In the genomic region with DNA sequence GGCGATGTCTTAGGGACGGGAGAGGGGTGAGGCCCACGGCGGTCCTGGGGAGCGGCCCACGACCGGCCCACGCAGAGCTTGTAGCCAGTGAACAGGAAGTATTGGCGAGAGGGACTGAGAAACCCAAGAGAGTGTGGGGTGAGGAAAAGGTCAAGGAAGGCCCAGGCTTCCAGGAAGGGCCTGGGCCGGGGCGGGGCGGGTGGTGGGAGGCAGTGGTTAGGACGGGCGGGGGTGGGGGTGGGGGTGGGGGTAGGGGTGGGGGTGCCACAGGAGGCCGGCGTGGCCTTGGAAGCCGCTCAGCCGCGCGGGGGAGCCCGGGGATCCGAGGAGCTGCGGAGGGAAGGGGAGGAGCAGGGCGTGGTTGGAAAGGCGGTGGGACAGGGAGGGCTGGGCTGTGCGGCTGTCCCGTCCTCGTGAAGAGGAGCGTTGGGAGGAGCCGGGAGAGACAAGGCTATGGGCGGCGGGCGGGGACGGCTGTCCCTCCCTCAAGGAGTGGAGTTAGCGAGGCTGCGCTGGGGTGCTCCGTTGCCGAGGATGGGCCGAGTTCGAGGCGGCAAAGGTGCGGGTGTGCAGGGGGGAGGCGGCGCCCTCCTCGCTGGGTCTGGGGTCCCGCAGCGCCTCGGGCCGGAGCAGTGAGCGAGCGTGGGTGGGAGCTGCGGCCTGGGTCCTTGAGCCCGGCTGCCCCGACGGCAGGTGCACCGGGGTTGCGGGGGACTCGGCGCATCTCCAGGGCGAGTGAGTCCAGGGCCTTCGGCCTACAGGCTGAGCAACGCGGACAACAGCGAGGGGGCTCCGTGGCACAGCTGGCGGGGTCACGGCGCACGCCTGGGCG, we compare ENCODE assay signal across 8 cellular contexts.
DNase-seq lines count a peak whose midpoint lies in the region; ATAC-seq, FAIRE-seq and TF ChIP-seq lines count a peak whose summit lies in the region.

No MANE protein-coding gene starts in this region.

- no peaks in the 10 kb centered on the region for H3K9me1 ChIP-seq in K562 (ENCODE audit: control insufficient read depth, insufficient read depth, low read length)

- TF ChIP-seq RAD21 in K562 (CRISPR knock-in tag; conservative IDR thresholded peaks at IDR 0.05 in 1 of 2, IDR thresholded peaks at IDR 0.05 in 1 of 2), result no peak

- peak in 2 of 3 experiments; percentile 22 to 32; a peak in 2 of 6 replicates for TF ChIP-seq CTCF in K562 (IDR thresholded peaks at IDR 0.05 in 2 of 3, conservative IDR thresholded peaks at IDR 0.05 in 1 of 3; ENCODE audit: insufficient read depth in 2 of 3, low read depth in 1 of 3, low read length in 3 of 3)
- TF ChIP-seq CTCF in left lung (IDR thresholded peaks at IDR 0.05), result no peak
- TF ChIP-seq CTCF in thyroid gland (IDR thresholded peaks at IDR 0.05), result peak in 1 of 6 experiments; percentile 12
- TF ChIP-seq CTCF in GM13977 (IDR thresholded peaks at IDR 0.05; ENCODE audit: extremely low read depth, insufficient read depth, missing control alignments), result no peak

- TSS peak; percentile 74 for BruUV-seq in K562 (replicated peaks; lab: Mats Ljungman, UMichigan)

- H3K9me3 ChIP-seq in K562 (replicated peaks; ENCODE audit: control insufficient read depth, insufficient read depth, low read depth, low read length) (no peaks in the 10 kb centered on the region), left lung (no peaks in the 10 kb centered on the region), thyroid gland (no peaks in the 10 kb centered on the region)

- H3K27ac Mint-ChIP-seq in activated CD4-positive, alpha-beta T cell treated with anti-CD3 and anti-CD28 coated beads for 36 hours, result no peak overlapping the region

- peak overlapping the region; percentile 10 for H3K4me3 Mint-ChIP-seq in activated CD4-positive, alpha-beta T cell treated with anti-CD3 and anti-CD28 coated beads for 36 hours

- peak overlapping the region; percentile 66 for H3K4me2 ChIP-seq in K562 (ENCODE audit: insufficient read depth, low read length)

- peak overlapping the region; percentile 85 for H2AFZ ChIP-seq in K562 (ENCODE audit: low read depth, low read length)

- POLR2A ChIA-PET in activated CD4-positive, alpha-beta T cell treated with anti-CD3 and anti-CD28 coated beads for 36 hours (lab: Charles Lee), result interaction anchor here (0.6 kb wide), 1 partner anchor 1087 kb away, joined by 4 read pairs; no protein-coding TSS in a partner anchor
- POLR2A ChIA-PET in K562 (lab: Yijun Ruan, JAX), result interaction anchor here (0.7 kb wide), 1 partner anchor 18 kb away, joined by 3 read pairs; no protein-coding TSS in a partner anchor

- FAIRE-seq in K562 (lab: Jason Lieb, UNC), result peak; percentile 77

- intact Hi-C loops in activated CD4-positive, alpha-beta T cell treated with anti-CD3 and anti-CD28 coated beads for 36 hours (cut with DNase I, micrococcal nuclease), result no loop called here
- intact Hi-C loops in K562 (cut with micrococcal nuclease) (no loop called here), left lung (cut with DNase I) (no loop called here), thyroid gland (cut with DNase I) (no loop called here)

- no peaks in the 10 kb centered on the region for H3K9me3 Mint-ChIP-seq in activated CD4-positive, alpha-beta T cell treated with anti-CD3 and anti-CD28 coated beads for 36 hours (ENCODE audit: low read depth)

- H3K27me3 ChIP-seq in K562 (ENCODE audit: control insufficient read depth in 2 of 2, insufficient read depth in 2 of 2, low read length in 2 of 2) (no peaks in the 10 kb centered on the region), left lung (peaks cover 0 to 17% of the 10 kb centered on the region in 2 donors), thyroid gland (no peaks in the 10 kb centered on the region)

- peak; percentile 16 for DNase-seq in activated CD4-positive, alpha-beta T cell treated with anti-CD3 and anti-CD28 coated beads for 36 hours
- no peak for DNase-seq in activated CD4-positive, alpha-beta T cell treated with anti-CD3 and anti-CD28 coated beads, Interleukin-2, amount 50 U/mL, for 1 hour
- DNase-seq in K562 (ENCODE audit: extremely low read depth in 1 of 4, low spot score in 3 of 4), result peak; percentile 85 to 90 (median 88)
- peak; percentile 85 to 90 for DNase-seq in left lung
- DNase-seq in thyroid gland, result peak; percentile 74 to 77
- DNase-seq in GM13977 (ENCODE audit: low spot score), result no peak

- H3K36me3 Mint-ChIP-seq in activated CD4-positive, alpha-beta T cell treated with anti-CD3 and anti-CD28 coated beads for 36 hours (ENCODE audit: low read depth), result no peaks in the 10 kb centered on the region

- no peak; the same call in 1 of the 2 replicates for TF ChIP-seq EP300 in K562 (IDR thresholded peaks at IDR 0.05; ENCODE audit: low read length)

- H3K36me3 ChIP-seq in K562 (ENCODE audit: control insufficient read depth, insufficient read depth, low read length), result no peaks in the 10 kb centered on the region
- no peaks in the 10 kb centered on the region for H3K36me3 ChIP-seq in left lung
- H3K36me3 ChIP-seq in thyroid gland, result no peaks in the 10 kb centered on the region

- H4K20me1 ChIP-seq in K562 (replicated peaks; ENCODE audit: control insufficient read depth, insufficient read depth, low read length), result no peaks in the 10 kb centered on the region

- H3K27me3 Mint-ChIP-seq in activated CD4-positive, alpha-beta T cell treated with anti-CD3 and anti-CD28 coated beads for 36 hours, result peaks cover 39% of the 10 kb centered on the region

- H3K4me1 ChIP-seq in K562 (replicated peaks in 1 of 2; ENCODE audit: control insufficient read depth in 2 of 2, insufficient read depth in 2 of 2, low read length in 2 of 2) (peaks cover 17 to 19% of the 10 kb centered on the region in 2 experiments; a peak in 4 of 5 replicates), left lung (peaks cover 0 to 9% of the 10 kb centered on the region in 2 donors), thyroid gland (peaks cover 0 to 4% of the 10 kb centered on the region in 2 donors)

- H3K9ac ChIP-seq in K562 (ENCODE audit: insufficient read depth in 1 of 2, low read depth in 2 of 2, low read length in 2 of 2), result peak overlapping the region; percentile 54 to 87; a peak in 3 of 4 replicates

- 19% methylated on average over 15 of the region's 70 CpGs for WGBS in K562 (ENCODE audit: insufficient coverage, low coverage, missing lambda C conversion rate)
- WGBS in thyroid gland, 2 donors, result 5 to 8% methylated on average over 32 to 41 of the region's 70 CpGs

- in situ Hi-C loops in K562 (cut with MboI) (no loop called here), GM13977 (cut with MboI; ENCODE audit: low pct_unique_long_range_greater_than_20kb, low sequenced_read_pairs, unreplicated experiment) (no loop called here)

- TF ChIP-seq POLR2A in K562 (conservative IDR thresholded peaks at IDR 0.05) (peak; percentile 61; the same call in 1 of the 2 replicates), thyroid gland (IDR thresholded peaks at IDR 0.05) (peak in 1 of 2 donors; percentile 34)

- peaks cover 8% of the 10 kb centered on the region for H3K4me1 Mint-ChIP-seq in activated CD4-positive, alpha-beta T cell treated with anti-CD3 and anti-CD28 coated beads for 36 hours

- H3K4me3 ChIP-seq in K562 (peak overlapping the region; percentile 37), left lung (peak overlapping the region; percentile 46), thyroid gland (replicated peaks in 1 of 3) (peak overlapping the region; percentile 28 to 79 (median 34))

- CTCF ChIA-PET in activated CD4-positive, alpha-beta T cell treated with anti-CD3 and anti-CD28 coated beads for 36 hours (lab: Charles Lee), result no interaction called here
- CTCF ChIA-PET in K562 (lab: Yijun Ruan, JAX; ENCODE audit: low intra/inter-chr PET ratio), result no interaction called here

- ATAC-seq in activated CD4-positive, alpha-beta T cell treated with anti-CD3 and anti-CD28 coated beads for 36 hours, result no peak
- ATAC-seq in K562, result peak; percentile 93
- peak; percentile 97 for ATAC-seq in left lung
- ATAC-seq in GM18520 (IDR thresholded peaks at IDR 0.05; ENCODE audit: unreplicated experiment), result no peak
- no peak for ATAC-seq in GM21825 (IDR thresholded peaks at IDR 0.05; ENCODE audit: unreplicated experiment)

- H3K27ac ChIP-seq in K562 (ENCODE audit: extremely low read depth, low read depth, low read length) (peak overlapping the region; percentile 91), left lung (peak overlapping the region in 1 of 2 donors; percentile 34), thyroid gland (peak overlapping the region in 2 of 3 donors; percentile 24 to 36)

- no peaks in the 10 kb centered on the region; the same call in 2 of the 3 replicates for H3K79me2 ChIP-seq in K562 (ENCODE audit: control insufficient read depth, insufficient read depth, low read length)

TF ChIP-seq in K562, 482 proteins besides CTCF, POLR2A, EP300 and RAD21 (continues in another document):
- no peak for TF ChIP-seq MYBL2 (IDR thresholded peaks at IDR 0.05; ENCODE audit: low read depth)
- TF ChIP-seq MYBL2 (CRISPR knock-in tag; IDR thresholded peaks at IDR 0.05; ENCODE audit: borderline replicate concordance), result no peak
- no peak for TF ChIP-seq ETV5 (CRISPR knock-in tag; IDR thresholded peaks at IDR 0.05; ENCODE audit: low read depth)
- TF ChIP-seq, protein P1, sequence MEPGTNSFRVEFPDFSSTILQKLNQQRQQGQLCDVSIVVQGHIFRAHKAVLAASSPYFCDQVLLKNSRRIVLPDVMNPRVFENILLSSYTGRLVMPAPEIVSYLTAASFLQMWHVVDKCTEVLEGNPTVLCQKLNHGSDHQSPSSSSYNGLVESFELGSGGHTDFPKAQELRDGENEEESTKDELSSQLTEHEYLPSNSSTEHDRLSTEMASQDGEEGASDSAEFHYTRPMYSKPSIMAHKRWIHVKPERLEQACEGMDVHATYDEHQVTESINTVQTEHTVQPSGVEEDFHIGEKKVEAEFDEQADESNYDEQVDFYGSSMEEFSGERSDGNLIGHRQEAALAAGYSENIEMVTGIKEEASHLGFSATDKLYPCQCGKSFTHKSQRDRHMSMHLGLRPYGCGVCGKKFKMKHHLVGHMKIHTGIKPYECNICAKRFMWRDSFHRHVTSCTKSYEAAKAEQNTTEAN (CRISPR knock-in tag; IDR thresholded peaks at IDR 0.05), result no peak
- TF ChIP-seq BRD9 (IDR thresholded peaks at IDR 0.05; ENCODE audit: low read depth, partially characterized antibody), result no peak
- TF ChIP-seq, protein P2, sequence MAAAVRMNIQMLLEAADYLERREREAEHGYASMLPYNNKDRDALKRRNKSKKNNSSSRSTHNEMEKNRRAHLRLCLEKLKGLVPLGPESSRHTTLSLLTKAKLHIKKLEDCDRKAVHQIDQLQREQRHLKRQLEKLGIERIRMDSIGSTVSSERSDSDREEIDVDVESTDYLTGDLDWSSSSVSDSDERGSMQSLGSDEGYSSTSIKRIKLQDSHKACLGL (CRISPR knock-in tag; IDR thresholded peaks at IDR 0.05; ENCODE audit: borderline replicate concordance, poor library complexity, severe bottlenecking), result no peak
- 0 out of 2 replicates have a peak, but pooled peaks have one; percentile 18 for TF ChIP-seq CREM (IDR thresholded peaks at IDR 0.05; ENCODE audit: low read depth)
- TF ChIP-seq CBX8 (IDR thresholded peaks at IDR 0.05; ENCODE audit: borderline replicate concordance, extremely low read depth, low read depth, low read length, poor library complexity, severe bottlenecking), result no peak

Comparison
In these comparisons a context has a peak if more than half of its experiments do, and no peak if none do; other contexts are left out.
1. DNase-seq: peak in activated CD4-positive, alpha-beta T cell treated with anti-CD3 and anti-CD28 coated beads for 36 hours (single experiment), K562 (4 of 4), left lung (2 of 2) and thyroid gland (2 of 2); none in activated CD4-positive, alpha-beta T cell treated with anti-CD3 and anti-CD28 coated beads, Interleukin-2, amount 50 U/mL, for 1 hour (single experiment) and GM13977 (single experiment).
2. ATAC-seq: peak in K562 (single experiment) and left lung (single experiment); none in activated CD4-positive, alpha-beta T cell treated with anti-CD3 and anti-CD28 coated beads for 36 hours (single experiment), GM18520 (single experiment) and GM21825 (single experiment).
3. CTCF ChIP-seq: peak in K562 (2 of 3); none in left lung (0 of 2) and GM13977 (single experiment).
4. Peak in every context shown above with its lines, with median percentiles within 50 percentile points of each other: H3K4me3 ChIP-seq.